14 cellular contexts compared by ENCODE assay signal in the genomic region with DNA sequence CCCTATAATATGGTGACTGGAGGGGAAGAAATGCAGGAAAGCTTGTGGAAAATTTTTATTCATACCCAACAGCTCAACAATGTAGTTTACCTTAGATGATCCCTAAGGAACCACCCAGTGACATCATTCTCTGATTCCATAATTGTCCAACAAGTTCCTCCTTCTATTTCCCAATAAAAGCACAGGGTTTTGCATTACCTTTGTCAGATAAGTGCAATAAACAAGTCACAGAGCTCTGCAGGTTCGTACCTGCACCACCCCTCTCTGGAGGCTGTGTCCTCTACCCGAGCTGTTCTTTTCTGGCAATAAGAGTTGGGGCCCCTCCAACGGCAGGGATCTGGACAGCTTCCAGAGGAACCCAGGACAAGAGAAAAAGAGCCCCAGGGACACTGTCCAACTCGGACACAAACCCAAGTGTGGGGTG. TPM values are rescaled to one million over a fixed set of nuclear protein-coding genes. Genes with fewer than 3 reads are reported as not detected.
A peak's percentile ranks its signal among the peaks of the same experiment; 100 is the strongest.
DNase-seq lines count a peak whose midpoint lies in the region; ATAC-seq and TF ChIP-seq lines count a peak whose summit lies in the region.
"Had no signal": no experiment of that assay in that cellular context is flagged by ENCODE, and none has a peak within 500 bp of the region (broad histone marks: within the 10 kb centered on the region; RNA-seq: fewer than 3 reads in every experiment).

No MANE protein-coding gene starts in this region.

- 38 to 41% methylated on average over 2 to 3 of the region's 4 CpGs for WGBS in esophagus squamous epithelium, 2 donors

- ATAC-seq in HG02840 (IDR thresholded peaks at IDR 0.05; ENCODE audit: low FRiP score, unreplicated experiment) (no peak), HG02571 (IDR thresholded peaks at IDR 0.05; ENCODE audit: unreplicated experiment) (no peak)

- no peaks in the 10 kb centered on the region for H3K9me3 ChIP-seq in esophagus squamous epithelium

- peaks cover 11 to 42% (median 28%) of the 10 kb centered on the region in 3 donors for H3K4me1 ChIP-seq in esophagus squamous epithelium

- no peaks in the 10 kb centered on the region for H3K36me3 ChIP-seq in esophagus squamous epithelium

- TF ChIP-seq POLR2A in esophagus squamous epithelium (IDR thresholded peaks at IDR 0.05), result no peak

- H3K27me3 ChIP-seq in esophagus squamous epithelium, result no peaks in the 10 kb centered on the region

- intact Hi-C loops in esophagus squamous epithelium (cut with DNase I), result no loop called here

- no peak for TF ChIP-seq CTCF in esophagus squamous epithelium (IDR thresholded peaks at IDR 0.05)

- no peak overlapping the region for H3K4me3 ChIP-seq in esophagus squamous epithelium

- peak; percentile 51 for DNase-seq in AG08395 (ENCODE audit: low spot score)
- peak; percentile 7 for DNase-seq in LoVo (ENCODE audit: low spot score)
- DNase-seq in esophagus squamous epithelium (lab: John Stamatoyannopoulos, UW), result no peak
- peak; percentile 40 for DNase-seq in kidney tubule cell (ENCODE audit: low spot score)
- DNase-seq in HK-2 (ENCODE audit: unreplicated experiment), result no peak
- DNase-seq in medulla oblongata (ENCODE audit: extremely low spot score), result no peak
- DNase-seq: ACHN; activated CD8-positive, alpha-beta memory T cell treated with anti-CD3 and anti-CD28 coated beads, Interleukin-2, amount 50 U/mL, for 48 hours; activated naive CD4-positive, alpha-beta T cell; effector CD8-positive, alpha-beta T cell; glutamatergic neuron; SHP77 had no signal

- H3K27ac ChIP-seq in esophagus squamous epithelium, result peak overlapping the region in 3 of 4 donors; percentile 20 to 35 (median 32)

RNA-seq across cellular contexts. Expression of gene RCAN1, which starts 38.9 kb away (rescaled TPM):
- total RNA-seq in esophagus squamous epithelium, result 10 to 100 TPM; 12.4 to 21.0 (median 17.0) TPM

Comparison
In these comparisons a context has a peak if more than half of its experiments do, and no peak if none do; other contexts are left out.
1. DNase-seq: peak in AG08395 (single experiment), LoVo (single experiment) and kidney tubule cell (single experiment); none in esophagus squamous epithelium (single experiment), HK-2 (single experiment) and medulla oblongata (single experiment).